8 cellular contexts compared by ENCODE assay signal in the genomic region with DNA sequence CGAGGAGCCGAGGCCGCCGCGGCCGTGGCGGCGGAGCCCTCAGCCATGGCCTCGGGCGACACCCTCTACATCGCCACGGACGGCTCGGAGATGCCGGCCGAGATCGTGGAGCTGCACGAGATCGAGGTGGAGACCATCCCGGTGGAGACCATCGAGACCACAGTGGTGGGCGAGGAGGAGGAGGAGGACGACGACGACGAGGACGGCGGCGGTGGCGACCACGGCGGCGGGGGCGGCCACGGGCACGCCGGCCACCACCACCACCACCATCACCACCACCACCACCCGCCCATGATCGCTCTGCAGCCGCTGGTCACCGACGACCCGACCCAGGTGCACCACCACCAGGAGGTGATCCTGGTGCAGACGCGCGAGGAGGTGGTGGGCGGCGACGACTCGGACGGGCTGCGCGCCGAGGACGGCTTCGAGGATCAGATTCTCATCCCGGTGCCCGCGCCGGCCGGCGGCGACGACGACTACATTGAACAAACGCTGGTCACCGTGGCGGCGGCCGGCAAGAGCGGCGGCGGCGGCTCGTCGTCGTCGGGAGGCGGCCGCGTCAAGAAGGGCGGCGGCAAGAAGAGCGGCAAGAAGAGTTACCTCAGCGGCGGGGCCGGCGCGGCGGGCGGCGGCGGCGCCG. TPM values are rescaled to one million over a fixed set of nuclear protein-coding genes. Genes with fewer than 3 reads are reported as not detected.
DNase-seq lines count a peak whose midpoint lies in the region; ATAC-seq, FAIRE-seq and TF ChIP-seq lines count a peak whose summit lies in the region.

No MANE protein-coding gene starts in this region.

- peaks cover 2% of the 10 kb centered on the region for H3K9me1 ChIP-seq in keratinocyte (ENCODE audit: control insufficient read depth, extremely low read depth, insufficient read depth, low read length)

- peaks cover 1% of the 10 kb centered on the region for H3K9me3 Mint-ChIP-seq in astrocyte (ENCODE audit: unreplicated experiment)

- dilution Hi-C loops in keratinocyte (cut with MboI; ENCODE audit: extremely low pct_ligation_motif_present, low sequenced_read_pairs), result no loop called here

- H3K4me2 ChIP-seq in astrocyte (ENCODE audit: low read length) (peak overlapping the region; percentile 90), keratinocyte (ENCODE audit: control insufficient read depth, extremely low read depth, insufficient read depth, low read depth, low read length) (peak overlapping the region; percentile 41)

- H3K9me3 ChIP-seq in astrocyte (ENCODE audit: insufficient read depth, low read depth, low read length) (no peaks in the 10 kb centered on the region), keratinocyte (ENCODE audit: control insufficient read depth, low read depth, low read length) (no peaks in the 10 kb centered on the region)

- no peak for ATAC-seq in GM18870 (IDR thresholded peaks at IDR 0.05; ENCODE audit: unreplicated experiment)

- no peak overlapping the region for H3K27ac Mint-ChIP-seq in astrocyte (ENCODE audit: unreplicated experiment)

- peak overlapping the region; percentile 89 for H3K4me3 Mint-ChIP-seq in astrocyte (ENCODE audit: unreplicated experiment)

- peak; percentile 56 for DNase-seq in NCI-H69 (lab: John Stamatoyannopoulos, UW)
- DNase-seq in astrocyte (ENCODE audit: low read depth), result no peak
- no peak for DNase-seq in keratinocyte (ENCODE audit: low read depth, low spot score)
- peak; percentile 29 for DNase-seq in stimulated activated CD4-positive, alpha-beta T cell treated with anti-CD3 and anti-CD28 coated beads, Interleukin-4, amount 100 ng/mL, for 24 hours
- no peak for DNase-seq in D721Med (ENCODE audit: insufficient read length, low spot score)
- DNase-seq in HPDE6-E6E7 (ENCODE audit: extremely low spot score), result no peak

- H4K20me1 ChIP-seq in astrocyte (ENCODE audit: insufficient read depth, low read length), result peaks cover 73% of the 10 kb centered on the region
- peaks cover 3% of the 10 kb centered on the region for H4K20me1 ChIP-seq in keratinocyte (ENCODE audit: control insufficient read depth, extremely low read depth, insufficient read depth, low read length)

- no peak for FAIRE-seq in astrocyte (lab: Jason Lieb, UNC)
- FAIRE-seq in keratinocyte (lab: Jason Lieb, UNC), result no peak
- FAIRE-seq in D721Med (lab: Jason Lieb, UNC), result no peak

- peaks cover 87% of the 10 kb centered on the region for H3K79me2 ChIP-seq in astrocyte (ENCODE audit: insufficient read depth, low read length)
- H3K79me2 ChIP-seq in keratinocyte (ENCODE audit: control insufficient read depth, insufficient read depth, low read length), result peaks cover 86% of the 10 kb centered on the region

- peaks cover 4% of the 10 kb centered on the region for H3K36me3 Mint-ChIP-seq in astrocyte (ENCODE audit: low read depth, unreplicated experiment)

- no peaks in the 10 kb centered on the region for H3K27me3 Mint-ChIP-seq in astrocyte (ENCODE audit: low read depth, unreplicated experiment)

- H3K27ac ChIP-seq in astrocyte (ENCODE audit: low read depth, low read length) (peak overlapping the region; percentile 90), keratinocyte (ENCODE audit: control insufficient read depth, insufficient read depth, low read length) (peak overlapping the region; percentile 72)

- H3K4me1 Mint-ChIP-seq in astrocyte (ENCODE audit: low read depth, unreplicated experiment), result peaks cover 22% of the 10 kb centered on the region

- peak overlapping the region; percentile 34 for H2AFZ ChIP-seq in astrocyte (ENCODE audit: low read depth, low read length)
- peak overlapping the region; percentile 22 for H2AFZ ChIP-seq in keratinocyte (ENCODE audit: control insufficient read depth, low read length)

- H3K4me1 ChIP-seq in astrocyte (ENCODE audit: insufficient read depth, low read length), result peaks cover 19% of the 10 kb centered on the region
- H3K4me1 ChIP-seq in keratinocyte (ENCODE audit: control insufficient read depth, extremely low read depth, insufficient read depth, low read length), result peaks cover 16% of the 10 kb centered on the region

- peak overlapping the region; percentile 85 for H3K4me3 ChIP-seq in GM08714 (ENCODE audit: low read length)
- H3K4me3 ChIP-seq in astrocyte (ENCODE audit: insufficient read depth, low read depth, low read length), result peak overlapping the region; percentile 85
- peak overlapping the region; percentile 77 to 99 (median 86) for H3K4me3 ChIP-seq in keratinocyte (ENCODE audit: control insufficient read depth in 2 of 3, extremely low read depth in 1 of 3, insufficient read depth in 2 of 3, low read depth in 1 of 3, low read length in 3 of 3)

- H3K36me3 ChIP-seq in astrocyte (ENCODE audit: insufficient read depth, low read length) (no peaks in the 10 kb centered on the region), keratinocyte (ENCODE audit: control insufficient read depth in 2 of 2, extremely low read depth in 1 of 2, insufficient read depth in 2 of 2, low read length in 2 of 2) (peaks cover 0 to 3% of the 10 kb centered on the region in 2 experiments)

- TF ChIP-seq CTCF in astrocyte (IDR thresholded peaks at IDR 0.05; ENCODE audit: insufficient read depth, low read depth, low read length) (no peak), keratinocyte (optimal IDR thresholded peaks at IDR 0.05 in 1 of 3, IDR thresholded peaks at IDR 0.05 in 1 of 3, conservative IDR thresholded peaks at IDR 0.05 in 1 of 3; ENCODE audit: extremely low read depth in 1 of 3, insufficient read depth in 2 of 3, low read length in 3 of 3) (no peak), D721Med (IDR thresholded peaks at IDR 0.05; ENCODE audit: insufficient read depth, missing control alignments) (no peak)

- H3K9ac ChIP-seq in astrocyte (ENCODE audit: low read length), result peak overlapping the region; percentile 94
- peak overlapping the region; percentile 83 for H3K9ac ChIP-seq in keratinocyte (ENCODE audit: control insufficient read depth, extremely low read depth, insufficient read depth, low read length)

- H3K27me3 ChIP-seq in astrocyte (ENCODE audit: insufficient read depth, low read length) (no peaks in the 10 kb centered on the region), keratinocyte (ENCODE audit: control insufficient read depth, extremely low read depth, insufficient read depth, low read length) (no peaks in the 10 kb centered on the region)

RNA-seq across cellular contexts. Expression of gene YY1, which starts 0.4 kb away (rescaled TPM):
- total RNA-seq in astrocyte, result 84.5 and 87.5 TPM in 2 replicates
- 34.9 to 65.6 TPM (median 38.3 TPM) in 3 replicates for polyA plus RNA-seq in keratinocyte
- polyA plus RNA-seq in keratinocyte (2011; ENCODE audit: low read depth), result 168 TPM
- 36.2 and 61.6 TPM in 2 replicates for polyA plus RNA-seq in keratinocyte (2011; cell fraction: cytosol; rRNA removed)
- polyA plus RNA-seq in keratinocyte (2011; cell fraction: nucleus; rRNA removed), result 39.4 and 52.3 TPM in 2 replicates
- polyA plus RNA-seq in keratinocyte (2012; ENCODE audit: low replicate concordance), result 42.1 and 62.3 TPM in 2 replicates
- polyA minus RNA-seq in keratinocyte, result 16.4 to 31.7 TPM (median 28.0 TPM) in 3 replicates
- 28.0 TPM for polyA minus RNA-seq in keratinocyte (2011; cell fraction: cytosol; rRNA and poly(A)+ RNA removed)
- 21.8 and 31.6 TPM in 2 replicates for polyA minus RNA-seq in keratinocyte (2011; cell fraction: nucleus; rRNA and poly(A)+ RNA removed)

Comparison
In these comparisons a context has a peak if more than half of its experiments do, and no peak if none do; other contexts are left out.
1. DNase-seq: peak in NCI-H69 (single experiment) and stimulated activated CD4-positive, alpha-beta T cell treated with anti-CD3 and anti-CD28 coated beads, Interleukin-4, amount 100 ng/mL, for 24 hours (single experiment); none in astrocyte (single experiment), keratinocyte (single experiment), D721Med (single experiment) and HPDE6-E6E7 (single experiment).
2. Peak in every context shown above with its lines, with median percentiles within 50 percentile points of each other: H3K4me3 ChIP-seq.